In the genomic region with DNA sequence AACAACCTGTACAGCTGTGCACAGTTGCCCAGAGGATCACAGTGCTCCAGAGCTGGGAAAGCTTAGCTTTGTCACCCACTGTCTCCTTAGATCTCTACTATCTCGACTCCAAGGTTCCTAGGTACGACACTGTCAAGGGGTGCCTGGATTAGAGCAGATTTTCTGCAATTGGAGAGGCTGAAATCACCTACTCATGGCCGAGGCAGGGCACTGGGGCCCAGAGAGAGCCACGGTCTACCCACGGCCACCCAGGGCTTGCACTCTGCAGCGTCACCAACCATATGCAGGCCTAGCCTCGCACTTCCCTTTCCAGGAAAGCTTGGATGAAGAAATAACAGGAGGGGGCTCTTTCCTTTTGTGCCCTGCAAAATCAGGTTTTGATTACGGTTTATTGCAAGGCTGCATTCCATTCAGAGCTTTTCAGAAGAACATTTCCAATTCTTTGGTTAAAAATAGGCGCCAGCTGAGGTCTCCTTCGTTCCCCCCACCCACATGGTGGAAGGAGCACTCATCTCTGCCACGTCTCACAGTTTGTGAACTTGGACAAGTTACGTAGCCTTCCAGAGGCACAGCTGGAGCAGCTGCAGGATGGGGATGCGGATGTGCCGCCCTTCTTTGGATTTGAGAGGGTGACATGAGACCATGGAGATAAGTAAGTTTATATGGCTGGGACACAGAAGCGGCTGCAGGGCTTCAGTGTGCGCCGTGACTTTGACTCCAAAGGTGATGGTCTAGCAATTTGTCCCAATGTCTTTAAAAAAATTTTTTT, we compare ENCODE assay signal across 17 cellular contexts.
DNase-seq lines count a peak whose midpoint lies in the region; ATAC-seq, FAIRE-seq and TF ChIP-seq lines count a peak whose summit lies in the region.
"Had no signal": no experiment of that assay in that cellular context is flagged by ENCODE, and none has a peak within 500 bp of the region (broad histone marks: within the 10 kb centered on the region; RNA-seq: fewer than 3 reads in every experiment).

No MANE protein-coding gene starts in this region.

- H3K27ac Mint-ChIP-seq in GM23338 (no peak overlapping the region), osteocyte (ENCODE audit: unreplicated experiment) (no peak overlapping the region)
- H3K27ac Mint-ChIP-seq: B cell; CD4-positive, CD25-positive, alpha-beta regulatory T cell; CD8-positive, alpha-beta memory T cell had no signal

- H2AFZ ChIP-seq in GM23338: peak overlapping the region; percentile 72; the same call in 1 of the 2 replicates

- H3K36me3 ChIP-seq in GM23338 (ENCODE audit: insufficient read depth) (no peaks in the 10 kb centered on the region), adipocyte (ENCODE audit: control insufficient read depth, insufficient read depth, low read length, severe bottlenecking) (no peaks in the 10 kb centered on the region), vagina (no peaks in the 10 kb centered on the region)
- H3K36me3 ChIP-seq: BLaER1 treated with 17β-estradiol and CSF1 and Interleukin-3, amounts not matched to agents 10 nM and 100 nM had no signal

- no peaks in the 10 kb centered on the region for H3K9me3 ChIP-seq in adipocyte (ENCODE audit: control insufficient read depth, low read length)
- H3K9me3 ChIP-seq in vagina: no peaks in the 10 kb centered on the region
- H3K9me3 ChIP-seq: BLaER1 treated with 17β-estradiol and CSF1 and Interleukin-3, amounts not matched to agents 10 nM and 100 nM; Caco-2 had no signal

- no peaks in the 10 kb centered on the region for H3K4me1 ChIP-seq in GM23338 (ENCODE audit: insufficient read depth)
- no peaks in the 10 kb centered on the region for H3K4me1 ChIP-seq in adipocyte (ENCODE audit: control insufficient read depth, insufficient read depth, low read length)
- no peaks in the 10 kb centered on the region for H3K4me1 ChIP-seq in vagina
- H3K4me1 ChIP-seq: Caco-2 had no signal

- no peaks in the 10 kb centered on the region for H3K4me1 Mint-ChIP-seq in GM23338
- H3K4me1 Mint-ChIP-seq in osteocyte (ENCODE audit: unreplicated experiment): no peaks in the 10 kb centered on the region
- H3K4me1 Mint-ChIP-seq: B cell; CD4-positive, CD25-positive, alpha-beta regulatory T cell; CD8-positive, alpha-beta memory T cell had no signal

- no peak for ATAC-seq in GM23338

- H3F3A ChIP-seq in GM23338 (replicated peaks; ENCODE audit: low read depth): no peaks in the 10 kb centered on the region

- H3K36me3 Mint-ChIP-seq in GM23338 (ENCODE audit: low read depth): no peaks in the 10 kb centered on the region
- no peaks in the 10 kb centered on the region for H3K36me3 Mint-ChIP-seq in osteocyte (ENCODE audit: unreplicated experiment)
- H3K36me3 Mint-ChIP-seq: CD4-positive, CD25-positive, alpha-beta regulatory T cell; CD8-positive, alpha-beta memory T cell had no signal

- no peaks in the 10 kb centered on the region for H3K79me2 ChIP-seq in GM23338 (replicated peaks; ENCODE audit: insufficient read depth)

- no peak for FAIRE-seq in D721Med (lab: Jason Lieb, UNC)

- H3K27me3 Mint-ChIP-seq in GM23338 (ENCODE audit: insufficient read depth, low read depth, poor library complexity): peaks cover 5% of the 10 kb centered on the region
- H3K27me3 Mint-ChIP-seq in osteocyte (ENCODE audit: unreplicated experiment): no peaks in the 10 kb centered on the region

- H3K4me3 Mint-ChIP-seq in GM23338 (no peak overlapping the region), osteocyte (ENCODE audit: unreplicated experiment) (no peak overlapping the region)
- H3K4me3 Mint-ChIP-seq: B cell; CD4-positive, CD25-positive, alpha-beta regulatory T cell; CD8-positive, alpha-beta memory T cell had no signal

- TF ChIP-seq CTCF in GM23338 (conservative IDR thresholded peaks at IDR 0.05; ENCODE audit: low read depth in 2 of 2) (no peak), osteocyte (IDR thresholded peaks at IDR 0.05) (no peak), vagina (IDR thresholded peaks at IDR 0.05) (no peak), D721Med (IDR thresholded peaks at IDR 0.05; ENCODE audit: insufficient read depth, missing control alignments) (no peak)

- no peak for TF ChIP-seq POLR2A in vagina (IDR thresholded peaks at IDR 0.05)

- H3K27me3 ChIP-seq in GM23338 (ENCODE audit: insufficient read depth) (no peaks in the 10 kb centered on the region), adipocyte (replicated peaks; ENCODE audit: control insufficient read depth, insufficient read depth, low read length) (peaks cover 16% of the 10 kb centered on the region), vagina (no peaks in the 10 kb centered on the region)
- H3K27me3 ChIP-seq: BLaER1 treated with 17β-estradiol and CSF1 and Interleukin-3, amounts not matched to agents 10 nM and 100 nM had no signal

- H3K9me3 Mint-ChIP-seq in GM23338 (no peaks in the 10 kb centered on the region; the same call in 2 of the 3 replicates), osteocyte (ENCODE audit: unreplicated experiment) (no peaks in the 10 kb centered on the region)

- H3K4me3 ChIP-seq in GM23338: no peak overlapping the region
- no peak overlapping the region for H3K4me3 ChIP-seq in adipocyte (ENCODE audit: low read length)
- H3K4me3 ChIP-seq in vagina: no peak overlapping the region
- H3K4me3 ChIP-seq: BLaER1 treated with 17β-estradiol and CSF1 and Interleukin-3, amounts not matched to agents 10 nM and 100 nM had no signal

- intact Hi-C loops in vagina (cut with DNase I): no loop called here

- no peaks in the 10 kb centered on the region for H4K20me1 ChIP-seq in GM23338 (replicated peaks; ENCODE audit: insufficient read depth)
- H4K20me1 ChIP-seq: BLaER1 treated with 17β-estradiol and CSF1 and Interleukin-3, amounts not matched to agents 10 nM and 100 nM had no signal

- no peak for DNase-seq in GM23338 (ENCODE audit: low spot score)
- peak; percentile 7 for DNase-seq in adipocyte (ENCODE audit: low read depth)
- peak; percentile 69 for DNase-seq in osteocyte (ENCODE audit: extremely low spot score, unreplicated experiment)
- peak; percentile 56 to 88 for DNase-seq in vagina (ENCODE audit: extremely low spot score in 2 of 2)
- no peak for DNase-seq in NCI-H128 (lab: John Stamatoyannopoulos, UW; ENCODE audit: unreplicated experiment)
- no peak for DNase-seq in D721Med (ENCODE audit: insufficient read length, low spot score)
- DNase-seq in NCI-H446 (lab: John Stamatoyannopoulos, UW): no peak
- DNase-seq: 8988T; Caco-2; CD4-positive, CD25-positive, alpha-beta regulatory T cell; CD8-positive, alpha-beta memory T cell; DMS153; DMS79; GDM1; HCEC 1CT had no signal

- no peak overlapping the region for H3K27ac ChIP-seq in GM23338 (ENCODE audit: low read depth)
- H3K27ac ChIP-seq in vagina: no peak overlapping the region
- H3K27ac ChIP-seq: BLaER1 treated with 17β-estradiol and CSF1 and Interleukin-3, amounts not matched to agents 10 nM and 100 nM had no signal

- no peak overlapping the region for H3K4me2 ChIP-seq in GM23338

- no peaks in the 10 kb centered on the region for H3K9me2 ChIP-seq in GM23338 (ENCODE audit: insufficient read depth)

- no peak overlapping the region for H3K9ac ChIP-seq in adipocyte (ENCODE audit: low read length)
- H3K9ac ChIP-seq: BLaER1 treated with 17β-estradiol and CSF1 and Interleukin-3, amounts not matched to agents 10 nM and 100 nM had no signal

TF ChIP-seq in GM23338, 12 proteins besides CTCF, POLR2A, EP300 and RAD21:
- TF ChIP-seq EZH2 (IDR thresholded peaks at IDR 0.05; ENCODE audit: low read depth, unreplicated experiment) (no peak), NANOG (IDR thresholded peaks at IDR 0.05; ENCODE audit: borderline replicate concordance) (no peak), ZNF114 (CRISPR knock-in tag; IDR thresholded peaks at IDR 0.05) (no peak), JUNB (IDR thresholded peaks at IDR 0.05; ENCODE audit: unreplicated experiment) (no peak)

Comparison
In these comparisons a context has a peak if more than half of its experiments do, and no peak if none do; other contexts are left out.
1. DNase-seq: peak in adipocyte (single experiment), osteocyte (single experiment) and vagina (2 of 2); none in GM23338 (single experiment), NCI-H128 (single experiment), D721Med (single experiment) and NCI-H446 (0 of 2).